ENCODE assay signal across 1 cellular context in genomic region chr2:12020833-12021469, GRCh38.
TF ChIP-seq lines count a peak whose summit lies in the region.

No MANE protein-coding gene starts in this region.

TF ChIP-seq in K562, 482 proteins besides CTCF, POLR2A, EP300 and RAD21 (continued from another document):
- TF ChIP-seq CBX1 (IDR thresholded peaks at IDR 0.05; ENCODE audit: low read depth) (0 out of 2 replicates have a peak, but pooled peaks have one; percentile 15), CBX5 (IDR thresholded peaks at IDR 0.05; ENCODE audit: borderline replicate concordance, low read depth) (peak; percentile 69; the same call in 1 of the 2 replicates), ZNF124 (CRISPR knock-in tag; IDR thresholded peaks at IDR 0.05) (peak; percentile 97), ZNF785 (CRISPR knock-in tag; IDR thresholded peaks at IDR 0.05) (no peak), ZNF121 (CRISPR knock-in tag; conservative IDR thresholded peaks at IDR 0.05) (no peak)
- TF ChIP-seq, protein P1, sequence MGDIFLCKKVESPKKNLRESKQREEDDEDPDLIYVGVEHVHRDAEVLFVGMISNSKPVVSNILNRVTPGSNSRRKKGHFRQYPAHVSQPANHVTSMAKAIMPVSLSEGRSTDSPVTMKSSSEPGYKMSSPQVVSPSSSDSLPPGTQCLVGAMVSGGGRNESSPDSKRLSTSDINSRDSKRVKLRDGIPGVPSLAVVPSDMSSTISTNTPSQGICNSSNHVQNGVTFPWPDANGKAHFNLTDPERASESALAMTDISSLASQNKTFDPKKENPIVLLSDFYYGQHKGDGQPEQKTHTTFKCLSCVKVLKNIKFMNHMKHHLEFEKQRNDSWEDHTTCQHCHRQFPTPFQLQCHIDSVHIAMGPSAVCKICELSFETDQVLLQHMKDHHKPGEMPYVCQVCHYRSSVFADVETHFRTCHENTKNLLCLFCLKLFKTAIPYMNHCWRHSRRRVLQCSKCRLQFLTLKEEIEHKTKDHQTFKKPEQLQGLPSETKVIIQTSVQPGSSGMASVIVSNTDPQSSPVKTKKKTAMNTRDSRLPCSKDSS (IDR thresholded peaks at IDR 0.05; ENCODE audit: low read depth, partially characterized antibody), result peak; percentile 55
